Comparison of ENCODE assay signal across 3 cellular contexts in the genomic region with DNA sequence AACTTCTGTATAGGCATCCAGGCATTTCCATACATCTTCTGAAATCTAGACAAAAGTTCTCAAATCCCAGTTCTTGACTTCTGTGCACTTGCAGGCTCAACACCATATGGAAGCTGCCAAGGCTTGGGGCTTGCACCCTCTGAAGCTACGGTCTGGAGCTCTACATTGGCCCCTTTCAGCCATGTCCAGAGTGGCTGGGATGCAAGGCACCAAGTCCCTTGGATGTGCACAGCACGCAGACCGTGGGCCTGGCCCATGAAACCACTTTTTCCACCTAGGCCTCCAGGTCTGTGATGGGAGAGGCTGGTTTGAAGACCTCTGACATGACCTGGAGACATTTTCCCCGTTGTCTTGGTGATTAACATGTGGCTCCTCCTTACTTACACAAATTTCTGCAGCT.
"Had no signal": no experiment of that assay in that cellular context is flagged by ENCODE, and none has a peak within 500 bp of the region (broad histone marks: within the 10 kb centered on the region; RNA-seq: fewer than 3 reads in every experiment).

No MANE protein-coding gene starts in this region.

- ATAC-seq: GM12878 had no signal

- DNase-seq: GDM1, GF-D8 had no signal
